Comparison of ENCODE assay signal across 24 cellular contexts in the genomic region with DNA sequence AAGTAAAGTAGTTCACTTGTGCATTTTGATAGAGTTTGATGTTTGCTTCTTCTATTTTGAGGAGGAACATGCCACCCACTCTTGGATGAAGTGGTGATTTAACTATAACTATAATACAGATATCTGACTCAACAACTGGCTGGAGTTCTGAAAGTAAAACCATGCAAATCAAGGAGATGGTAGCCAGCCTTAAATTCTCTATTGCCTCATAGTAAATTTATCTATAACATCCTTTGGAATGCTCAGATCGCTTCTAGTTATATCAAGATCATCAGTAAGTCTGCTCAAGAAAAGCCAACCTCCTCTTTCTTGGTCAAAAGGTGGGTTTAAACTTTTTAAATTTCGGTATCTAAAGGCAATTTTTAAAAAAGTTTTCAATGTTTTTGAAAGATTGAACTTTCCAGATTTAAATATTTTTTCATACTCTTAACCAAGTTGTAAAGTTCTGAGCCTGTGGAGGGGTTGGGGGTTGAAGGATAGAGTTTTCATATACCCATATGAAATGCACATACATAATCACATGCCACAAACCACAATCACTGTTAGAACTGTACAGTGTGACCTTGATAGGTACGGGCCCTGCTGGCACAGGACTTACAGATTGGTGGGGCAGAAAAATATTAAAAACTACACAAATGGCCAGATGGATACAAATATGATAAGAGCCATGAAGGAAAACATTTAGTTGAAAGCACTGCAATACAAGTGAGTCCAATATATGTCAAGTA.
A peak's percentile ranks its signal among the peaks of the same experiment; 100 is the strongest.
DNase-seq lines count a peak whose midpoint lies in the region; ATAC-seq and TF ChIP-seq lines count a peak whose summit lies in the region.
"Had no signal": no experiment of that assay in that cellular context is flagged by ENCODE, and none has a peak within 500 bp of the region (broad histone marks: within the 10 kb centered on the region; RNA-seq: fewer than 3 reads in every experiment).

No MANE protein-coding gene starts in this region.

- no peak overlapping the region for H3K9ac ChIP-seq in BLaER1 treated with 17β-estradiol and CSF1 and Interleukin-3, amounts not matched to agents 10 nM and 100 nM
- H3K9ac ChIP-seq in GM23248 = no peak overlapping the region

- no peaks in the 10 kb centered on the region for H3K9me3 Mint-ChIP-seq in activated naive CD8-positive, alpha-beta T cell treated with anti-CD3 and anti-CD28 coated beads, Interleukin-2, amount 50 U/mL, for 24 hours
- H3K9me3 Mint-ChIP-seq: activated naive CD8-positive, alpha-beta T cell treated with anti-CD3 and anti-CD28 coated beads for 36 hours; GM23338; memory B cell; stimulated activated naive CD8-positive, alpha-beta T cell treated with anti-CD3 and anti-CD28 coated beads, Interleukin-15, Interleukin-2, amounts not matched to agents 100 ng/mL and 50 ng/mL, for 24 hours had no signal

- no peaks in the 10 kb centered on the region for H3K9me2 ChIP-seq in GM23248 (ENCODE audit: insufficient read depth)

- H3K27ac ChIP-seq in BLaER1 treated with 17β-estradiol and CSF1 and Interleukin-3, amounts not matched to agents 10 nM and 100 nM = peak overlapping the region in 7 of 11 experiments; percentile 62 to 76 (median 70); a peak in 12 of 22 replicates
- H3K27ac ChIP-seq in GM23248 = no peak overlapping the region
- peak overlapping the region; percentile 10 for H3K27ac ChIP-seq in angular gyrus (ENCODE audit: low read depth, low read length)
- H3K27ac ChIP-seq in neutrophil = peak overlapping the region; percentile 95
- H3K27ac ChIP-seq: prostate gland had no signal

- H3F3A ChIP-seq in GM23248 (ENCODE audit: insufficient read depth) = peaks cover 23% of the 10 kb centered on the region

- 88 to 98% methylated on average over 3 of the region's 3 CpGs for WGBS in GM23248 (ENCODE audit: low coverage in 1 of 2, low lambda C conversion rate in 2 of 2, missing lambda C conversion rate in 2 of 2), 2 experiments

- no peak for ATAC-seq in activated naive CD8-positive, alpha-beta T cell treated with anti-CD3 and anti-CD28 coated beads, Interleukin-2, amount 50 U/mL, for 24 hours
- ATAC-seq: GM23338 had no signal

- DNase-seq in GM23248 (peak; percentile 35), SIG-M5 treated with dmso at 0.1 percent for 504 hours (lab: John Stamatoyannopoulos, UW; ENCODE audit: unreplicated experiment) (no peak), GM13977 (ENCODE audit: low spot score) (no peak), epidermal melanocyte (ENCODE audit: insufficient read length, low spot score) (no peak)
- no peak for DNase-seq in activated naive CD8-positive, alpha-beta T cell treated with anti-CD3 and anti-CD28 coated beads, Interleukin-2, amount 50 U/mL, for 24 hours
- DNase-seq: ACHN; activated CD4-positive, alpha-beta T cell treated with anti-CD3 and anti-CD28 coated beads for 4 hours; activated effector memory CD4-positive, alpha-beta T cell treated with anti-CD3 and anti-CD28 coated beads, Interleukin-2, amount 50 U/mL, for 16 hours; activated naive CD8-positive, alpha-beta T cell treated with anti-CD3 and anti-CD28 coated beads for 36 hours; activated T-cell treated with anti-CD3 and anti-CD28 coated beads for 4 hours; Caco-2; GDM1; KBM-7; NCI-H1436; NCI-H2081 treated with DMSO at 0.1 percent for 48 hours; NCI-H345; NCI-H774 had no signal

- no peaks in the 10 kb centered on the region for H3K27me3 ChIP-seq in BLaER1 treated with 17β-estradiol and CSF1 and Interleukin-3, amounts not matched to agents 10 nM and 100 nM
- H3K27me3 ChIP-seq in GM23248 (replicated peaks; ENCODE audit: insufficient read depth) = no peaks in the 10 kb centered on the region
- no peaks in the 10 kb centered on the region for H3K27me3 ChIP-seq in neutrophil

- H3K4me1 Mint-ChIP-seq in activated naive CD8-positive, alpha-beta T cell treated with anti-CD3 and anti-CD28 coated beads, Interleukin-2, amount 50 U/mL, for 24 hours = peaks cover 22% of the 10 kb centered on the region

- in situ Hi-C loops in GM23248 (cut with MboI) = no loop called here
- in situ Hi-C loops in GM13977 (cut with MboI; ENCODE audit: low pct_unique_long_range_greater_than_20kb, low sequenced_read_pairs, unreplicated experiment) = loop anchor here (10.0 kb wide), 1 partner anchor 183 kb away; no protein-coding TSS in a partner anchor

- H4K20me1 ChIP-seq in BLaER1 treated with 17β-estradiol and CSF1 and Interleukin-3, amounts not matched to agents 10 nM and 100 nM = no peaks in the 10 kb centered on the region
- no peaks in the 10 kb centered on the region for H4K20me1 ChIP-seq in GM23248 (ENCODE audit: insufficient read depth)

- H3K36me3 ChIP-seq in BLaER1 treated with 17β-estradiol and CSF1 and Interleukin-3, amounts not matched to agents 10 nM and 100 nM = no peaks in the 10 kb centered on the region
- H3K36me3 ChIP-seq in GM23248 (ENCODE audit: low read depth) (no peaks in the 10 kb centered on the region), neutrophil (no peaks in the 10 kb centered on the region)
- H3K36me3 ChIP-seq: prostate gland had no signal

- no peaks in the 10 kb centered on the region for H3K79me2 ChIP-seq in GM23248 (ENCODE audit: insufficient read depth)

- no peak overlapping the region for H2AFZ ChIP-seq in GM23248

- peaks cover 22 to 63% (median 40%) of the 10 kb centered on the region in 10 experiments for H3K4me1 ChIP-seq in BLaER1 treated with 17β-estradiol and CSF1 and Interleukin-3, amounts not matched to agents 10 nM and 100 nM
- H3K4me1 ChIP-seq in GM23248 (ENCODE audit: insufficient read depth) (peaks cover 29% of the 10 kb centered on the region), neutrophil (ENCODE audit: control insufficient read depth in 1 of 2, insufficient read depth in 1 of 2, low read depth in 1 of 2, low read length in 1 of 2) (peaks cover 43 to 51% of the 10 kb centered on the region in 2 experiments)
- H3K4me1 ChIP-seq: prostate gland had no signal

- no peaks in the 10 kb centered on the region for H3K9me3 ChIP-seq in BLaER1 treated with 17β-estradiol and CSF1 and Interleukin-3, amounts not matched to agents 10 nM and 100 nM (replicated peaks in 1 of 11)
- H3K9me3 ChIP-seq in GM23248 (ENCODE audit: low read depth) (no peaks in the 10 kb centered on the region), neutrophil (no peaks in the 10 kb centered on the region)
- H3K9me3 ChIP-seq: Caco-2, prostate gland had no signal

- no peak overlapping the region for H3K4me3 ChIP-seq in BLaER1 treated with 17β-estradiol and CSF1 and Interleukin-3, amounts not matched to agents 10 nM and 100 nM
- H3K4me3 ChIP-seq in GM23248 (no peak overlapping the region), neutrophil (ENCODE audit: low read depth in 1 of 2, low read length in 1 of 2) (peak overlapping the region in 1 of 2 experiments; percentile 28)
- H3K4me3 ChIP-seq: GM23338, prostate gland had no signal

- H3K4me3 Mint-ChIP-seq in activated naive CD8-positive, alpha-beta T cell treated with anti-CD3 and anti-CD28 coated beads, Interleukin-2, amount 50 U/mL, for 24 hours = no peak overlapping the region
- H3K4me3 Mint-ChIP-seq: activated naive CD8-positive, alpha-beta T cell treated with anti-CD3 and anti-CD28 coated beads for 36 hours; GM23338; stimulated activated naive CD8-positive, alpha-beta T cell treated with anti-CD3 and anti-CD28 coated beads, Interleukin-15, Interleukin-2, amounts not matched to agents 100 ng/mL and 50 ng/mL, for 24 hours had no signal

- TF ChIP-seq CTCF in neutrophil (IDR thresholded peaks at IDR 0.05) (no peak), GM13977 (IDR thresholded peaks at IDR 0.05; ENCODE audit: extremely low read depth, insufficient read depth, missing control alignments) (no peak)

- H3K4me2 ChIP-seq in BLaER1 treated with 17β-estradiol and CSF1 and Interleukin-3, amounts not matched to agents 10 nM and 100 nM = peak overlapping the region; percentile 58 to 87 (median 76); a peak in 21 of 22 replicates
- H3K4me2 ChIP-seq in GM23248 (ENCODE audit: unreplicated experiment) = peak overlapping the region; percentile 6
- H3K4me2 ChIP-seq: GM23338 had no signal

- no peaks in the 10 kb centered on the region for H3K36me3 Mint-ChIP-seq in activated naive CD8-positive, alpha-beta T cell treated with anti-CD3 and anti-CD28 coated beads, Interleukin-2, amount 50 U/mL, for 24 hours (ENCODE audit: low read depth)
- H3K36me3 Mint-ChIP-seq: activated naive CD8-positive, alpha-beta T cell treated with anti-CD3 and anti-CD28 coated beads for 36 hours; memory B cell had no signal

- no peaks in the 10 kb centered on the region for H3K27me3 Mint-ChIP-seq in activated naive CD8-positive, alpha-beta T cell treated with anti-CD3 and anti-CD28 coated beads, Interleukin-2, amount 50 U/mL, for 24 hours
- H3K27me3 Mint-ChIP-seq: activated naive CD8-positive, alpha-beta T cell treated with anti-CD3 and anti-CD28 coated beads for 36 hours; stimulated activated naive CD8-positive, alpha-beta T cell treated with anti-CD3 and anti-CD28 coated beads, Interleukin-15, Interleukin-2, amounts not matched to agents 100 ng/mL and 50 ng/mL, for 24 hours had no signal

- no peak overlapping the region for H3K27ac Mint-ChIP-seq in activated naive CD8-positive, alpha-beta T cell treated with anti-CD3 and anti-CD28 coated beads, Interleukin-2, amount 50 U/mL, for 24 hours
- H3K27ac Mint-ChIP-seq: activated naive CD8-positive, alpha-beta T cell treated with anti-CD3 and anti-CD28 coated beads for 36 hours; GM23338; memory B cell; stimulated activated naive CD8-positive, alpha-beta T cell treated with anti-CD3 and anti-CD28 coated beads, Interleukin-15, Interleukin-2, amounts not matched to agents 100 ng/mL and 50 ng/mL, for 24 hours had no signal
